Comparison of ENCODE assay signal across 9 cellular contexts in genomic region chr12:98154850-98155249, GRCh38.
A peak's percentile ranks its signal among the peaks of the same experiment; 100 is the strongest.
DNase-seq lines count a peak whose midpoint lies in the region; ATAC-seq, FAIRE-seq and TF ChIP-seq lines count a peak whose summit lies in the region.
"Had no signal": no experiment of that assay in that cellular context is flagged by ENCODE, and none has a peak within 500 bp of the region (broad histone marks: within the 10 kb centered on the region; RNA-seq: fewer than 3 reads in every experiment).

No MANE protein-coding gene starts in this region.

- ATAC-seq in HepG2 (peak; percentile 74), omental fat pad (ENCODE audit: low FRiP score) (no peak), HG03520 (IDR thresholded peaks at IDR 0.05; ENCODE audit: unreplicated experiment) (no peak)

- BruUV-seq in HepG2 (replicated peaks; lab: Mats Ljungman, UMichigan), result no TSS peak

- intact Hi-C loops in HepG2 (cut with micrococcal nuclease; ENCODE audit: unreplicated experiment), result no loop called here

- H3K27me3 ChIP-seq in HepG2 (ENCODE audit: control insufficient read depth in 1 of 2, insufficient read depth in 2 of 2, low read length in 2 of 2), result no peaks in the 10 kb centered on the region; a peak in 1 of 5 replicates

- TF ChIP-seq CTCF in VCaP (conservative IDR thresholded peaks at IDR 0.05) (peak; percentile 81), HepG2 (CRISPR knock-in tag; IDR thresholded peaks at IDR 0.05) (peak; percentile 45), omental fat pad (IDR thresholded peaks at IDR 0.05) (no peak)

- H3K4me1 ChIP-seq in HepG2 (ENCODE audit: insufficient read depth, low read length), result no peaks in the 10 kb centered on the region

- no peak for TF ChIP-seq POLR2A in HepG2 (IDR thresholded peaks at IDR 0.05; ENCODE audit: insufficient read depth in 1 of 2, low read depth in 2 of 2, low read length in 2 of 2)

- DNase-seq in DMS53 (lab: John Stamatoyannopoulos, UW), result peak; percentile 85
- peak; percentile 22 to 38 for DNase-seq in NCI-H1930 (lab: John Stamatoyannopoulos, UW)
- DNase-seq in HepG2 (ENCODE audit: low spot score), result peak; percentile 9
- no peak for DNase-seq in T-helper 1 cell
- DNase-seq in omental fat pad (ENCODE audit: low spot score), result no peak
- no peak for DNase-seq in stimulated activated CD8-positive, alpha-beta memory T cell treated with anti-CD3 and anti-CD28 coated beads, Interleukin-4, amount 100 ng/mL, for 48 hours
- DNase-seq: stimulated activated CD4-positive, alpha-beta T cell treated with anti-CD3 and anti-CD28 coated beads, Interleukin-1b, Interleukin-23, amount 100 ng/mL, for 48 hours had no signal

- H3K9me3 ChIP-seq in HepG2 (ENCODE audit: low read length), result no peaks in the 10 kb centered on the region

- H3K79me2 ChIP-seq in HepG2 (ENCODE audit: insufficient read depth, low read length), result no peaks in the 10 kb centered on the region

- H3K4me2 ChIP-seq in HepG2 (ENCODE audit: low read depth, low read length), result no peak overlapping the region

- H3K9ac ChIP-seq in HepG2 (ENCODE audit: insufficient read depth, low read depth, low read length), result no peak overlapping the region

- H2AFZ ChIP-seq in HepG2 (ENCODE audit: low read length), result no peak overlapping the region

- no peak for TF ChIP-seq RAD21 in HepG2 (CRISPR knock-in tag; IDR thresholded peaks at IDR 0.05)

- TF ChIP-seq EP300 in HepG2 (IDR thresholded peaks at IDR 0.05; ENCODE audit: low read depth in 2 of 2, low read length in 2 of 2) (no peak), HepG2 (CRISPR knock-in tag; IDR thresholded peaks at IDR 0.05; ENCODE audit: borderline replicate concordance) (no peak)

- H3K27ac ChIP-seq in VCaP (no peak overlapping the region), HepG2 (ENCODE audit: extremely low read length, insufficient read depth, low read length) (no peak overlapping the region)

- in situ Hi-C loops in HepG2 (cut with HindIII; ENCODE audit: extremely low pct_ligation_motif_present, low pct_unique_long_range_greater_than_20kb), result no loop called here

- no peaks in the 10 kb centered on the region for H3K36me3 ChIP-seq in HepG2 (replicated peaks in 1 of 2; ENCODE audit: control insufficient read depth in 1 of 2, insufficient read depth in 2 of 2, low read length in 2 of 2)

- CTCF ChIA-PET in HepG2 (lab: Yijun Ruan, JAX; ENCODE audit: low intra/inter-chr PET ratio, low total read pairs), result no interaction called here

- H4K20me1 ChIP-seq in HepG2 (ENCODE audit: insufficient read depth, low read length), result no peaks in the 10 kb centered on the region

- FAIRE-seq in HepG2 (lab: Jason Lieb, UNC), result no peak

- 11% methylated on average over 4 of the region's 4 CpGs for WGBS in HepG2 (ENCODE audit: low lambda C conversion rate)

- POLR2A ChIA-PET in HepG2 (lab: Yijun Ruan, JAX), result no interaction called here

- H3K4me3 ChIP-seq in HepG2 (replicated peaks in 1 of 3; ENCODE audit: insufficient read depth in 1 of 3, low read depth in 2 of 3, low read length in 3 of 3), result no peak overlapping the region

TF ChIP-seq in HepG2, 621 proteins besides CTCF, POLR2A, EP300 and RAD21:
- no peak for TF ChIP-seq ZBTB8A (CRISPR knock-in tag; IDR thresholded peaks at IDR 0.05; ENCODE audit: borderline replicate concordance, low read depth)
- peak; percentile 44 for TF ChIP-seq STAG1 (CRISPR knock-in tag; IDR thresholded peaks at IDR 0.05)
- TF ChIP-seq GRHL1 (CRISPR knock-in tag; conservative IDR thresholded peaks at IDR 0.05), result no peak
- TF ChIP-seq ZMYM2 (CRISPR knock-in tag; IDR thresholded peaks at IDR 0.05), result no peak
TF ChIP-seq in HepG2: peak in this region for 1.

Comparison
In these comparisons a context has a peak if more than half of its experiments do, and no peak if none do; other contexts are left out.
1. DNase-seq: peak in DMS53 (single experiment), NCI-H1930 (2 of 2) and HepG2 (single experiment); none in T-helper 1 cell (0 of 5), omental fat pad (single experiment) and stimulated activated CD8-positive, alpha-beta memory T cell treated with anti-CD3 and anti-CD28 coated beads, Interleukin-4, amount 100 ng/mL, for 48 hours (single experiment).
2. CTCF ChIP-seq: peak in VCaP (single experiment) and HepG2 (single experiment); none in omental fat pad (0 of 3).